13 cellular contexts compared by ENCODE assay signal in the genomic region with DNA sequence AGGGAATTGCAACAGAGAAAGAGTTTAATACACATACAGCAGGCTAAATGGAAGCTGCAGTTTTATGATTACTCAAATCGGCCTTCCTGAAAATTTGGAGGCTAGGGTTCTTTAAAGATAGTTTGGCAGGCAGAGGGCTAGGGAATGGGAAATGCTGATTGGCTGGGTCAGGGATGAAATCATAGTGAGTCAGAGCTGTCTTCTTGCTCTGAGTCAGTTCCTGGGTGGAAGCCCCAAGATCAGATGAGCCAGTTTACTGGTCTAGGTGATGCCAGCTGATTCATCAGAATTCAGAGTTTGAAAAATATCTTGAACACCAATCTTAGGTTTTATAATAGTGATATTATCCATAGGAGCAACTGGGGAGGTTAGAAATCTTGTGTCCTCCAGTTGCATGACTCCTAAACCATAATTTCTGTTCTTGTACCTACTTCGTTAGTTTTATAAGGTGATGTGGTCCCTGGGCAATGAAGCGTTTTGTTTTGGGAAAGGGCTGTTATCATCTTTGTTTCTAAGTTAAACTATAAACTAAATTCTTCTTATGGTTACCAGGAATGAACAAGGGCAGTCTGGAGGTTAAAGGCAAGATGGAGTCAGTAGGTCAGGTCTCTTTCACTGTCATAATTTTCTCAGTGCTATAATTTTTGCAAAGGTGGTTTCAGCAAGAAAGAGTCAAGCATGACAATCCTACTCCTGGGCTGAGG.
DNase-seq lines count a peak whose midpoint lies in the region; ATAC-seq and TF ChIP-seq lines count a peak whose summit lies in the region.
"Had no signal": no experiment of that assay in that cellular context is flagged by ENCODE, and none has a peak within 500 bp of the region (broad histone marks: within the 10 kb centered on the region; RNA-seq: fewer than 3 reads in every experiment).

No MANE protein-coding gene starts in this region.

- H3K4me1 Mint-ChIP-seq in activated CD4-positive, alpha-beta T cell treated with anti-CD3 and anti-CD28 coated beads, Interleukin-2, amount 10 ng/mL, durations not matched to agents 24 days and 14 days, result peaks cover 4% of the 10 kb centered on the region

- TF ChIP-seq EP300 in tibial nerve (IDR thresholded peaks at IDR 0.05), result no peak

- peak; percentile 26 to 33 for DNase-seq in activated CD4-positive, alpha-beta T cell treated with anti-CD3 and anti-CD28 coated beads, Interleukin-2, amount 50 U/mL, for 48 hours
- DNase-seq in activated CD4-positive, alpha-beta T cell treated with anti-CD3 and anti-CD28 coated beads, Interleukin-2, amount 10 ng/mL, durations not matched to agents 24 days and 14 days, result no peak
- DNase-seq in RWPE1 (ENCODE audit: low spot score), result peak; percentile 59
- DNase-seq in epithelial cell of prostate (ENCODE audit: low read depth, low spot score), result peak; percentile 53
- peak; percentile 1 to 27 (median 17) for DNase-seq in stimulated activated CD4-positive, alpha-beta T cell treated with anti-CD3 and anti-CD28 coated beads, TNF-alpha, amount 100 ng/mL, for 48 hours (ENCODE audit: low read depth in 3 of 3)
- no peak for DNase-seq in tibial nerve (ENCODE audit: low spot score in 2 of 2)
- DNase-seq in NCI-H1436 (lab: John Stamatoyannopoulos, UW), result no peak
- DNase-seq: kidney, naive B cell, NCI-H1417, Right ventricle myocardium superior, upper lobe of right lung had no signal

- 94 to 96% methylated on average over 3 of the region's 3 CpGs for WGBS in tibial nerve, 2 donors

- intact Hi-C loops in activated CD4-positive, alpha-beta T cell treated with anti-CD3 and anti-CD28 coated beads, Interleukin-2, amount 10 ng/mL, durations not matched to agents 24 days and 14 days (cut with micrococcal nuclease), result no loop called here

- H3K27me3 ChIP-seq in tibial nerve, result no peaks in the 10 kb centered on the region
- H3K27me3 ChIP-seq: upper lobe of right lung had no signal

- CTCF ChIA-PET in RWPE1 (lab: Yijun Ruan, JAX), result no interaction called here

- no peak overlapping the region for H3K4me3 Mint-ChIP-seq in activated CD4-positive, alpha-beta T cell treated with anti-CD3 and anti-CD28 coated beads, Interleukin-2, amount 10 ng/mL, durations not matched to agents 24 days and 14 days
- H3K4me3 Mint-ChIP-seq: naive B cell had no signal

- TF ChIP-seq CTCF in RWPE1 (conservative IDR thresholded peaks at IDR 0.05; ENCODE audit: low read depth), result no peak
- no peak for TF ChIP-seq CTCF in tibial nerve (IDR thresholded peaks at IDR 0.05)

- no peak for ATAC-seq in HG03108 (IDR thresholded peaks at IDR 0.05; ENCODE audit: unreplicated experiment)
- ATAC-seq: upper lobe of right lung had no signal

- peaks cover 13% of the 10 kb centered on the region for H3K9me3 Mint-ChIP-seq in activated CD4-positive, alpha-beta T cell treated with anti-CD3 and anti-CD28 coated beads, Interleukin-2, amount 10 ng/mL, durations not matched to agents 24 days and 14 days

- H3K4me3 ChIP-seq in tibial nerve, result no peak overlapping the region
- H3K4me3 ChIP-seq: upper lobe of right lung had no signal

- H3K36me3 ChIP-seq in tibial nerve, result no peaks in the 10 kb centered on the region
- H3K36me3 ChIP-seq: upper lobe of right lung had no signal

- H3K27me3 Mint-ChIP-seq in activated CD4-positive, alpha-beta T cell treated with anti-CD3 and anti-CD28 coated beads, Interleukin-2, amount 10 ng/mL, durations not matched to agents 24 days and 14 days, result peaks cover 19% of the 10 kb centered on the region

- H3K27ac Mint-ChIP-seq in activated CD4-positive, alpha-beta T cell treated with anti-CD3 and anti-CD28 coated beads, Interleukin-2, amount 10 ng/mL, durations not matched to agents 24 days and 14 days, result no peak overlapping the region
- H3K27ac Mint-ChIP-seq: naive B cell had no signal

- TF ChIP-seq POLR2A in tibial nerve (IDR thresholded peaks at IDR 0.05), result no peak

- H3K36me3 Mint-ChIP-seq in activated CD4-positive, alpha-beta T cell treated with anti-CD3 and anti-CD28 coated beads, Interleukin-2, amount 10 ng/mL, durations not matched to agents 24 days and 14 days (ENCODE audit: low read depth), result no peaks in the 10 kb centered on the region
- H3K36me3 Mint-ChIP-seq: naive B cell had no signal

- H3K4me1 ChIP-seq in tibial nerve, result no peaks in the 10 kb centered on the region
- H3K4me1 ChIP-seq: upper lobe of right lung had no signal

- POLR2A ChIA-PET in RWPE1 (lab: Yijun Ruan, JAX; ENCODE audit: low non-redundant PET), result no interaction called here

- H3K9me3 ChIP-seq in tibial nerve, result peaks cover 0 to 12% (median 0%) of the 10 kb centered on the region in 4 donors
- H3K9me3 ChIP-seq: upper lobe of right lung had no signal

- no peak overlapping the region for H3K27ac ChIP-seq in RWPE1
- peak overlapping the region; percentile 39 for H3K27ac ChIP-seq in epithelial cell of prostate
- no peak overlapping the region for H3K27ac ChIP-seq in tibial nerve
- H3K27ac ChIP-seq: upper lobe of right lung had no signal

Comparison
In these comparisons a context has a peak if more than half of its experiments do, and no peak if none do; other contexts are left out.
1. DNase-seq: peak in activated CD4-positive, alpha-beta T cell treated with anti-CD3 and anti-CD28 coated beads, Interleukin-2, amount 50 U/mL, for 48 hours (2 of 2), RWPE1 (single experiment), epithelial cell of prostate (single experiment) and stimulated activated CD4-positive, alpha-beta T cell treated with anti-CD3 and anti-CD28 coated beads, TNF-alpha, amount 100 ng/mL, for 48 hours (3 of 3); none in activated CD4-positive, alpha-beta T cell treated with anti-CD3 and anti-CD28 coated beads, Interleukin-2, amount 10 ng/mL, durations not matched to agents 24 days and 14 days (single experiment), tibial nerve (0 of 2) and NCI-H1436 (single experiment).